In the genomic region with DNA sequence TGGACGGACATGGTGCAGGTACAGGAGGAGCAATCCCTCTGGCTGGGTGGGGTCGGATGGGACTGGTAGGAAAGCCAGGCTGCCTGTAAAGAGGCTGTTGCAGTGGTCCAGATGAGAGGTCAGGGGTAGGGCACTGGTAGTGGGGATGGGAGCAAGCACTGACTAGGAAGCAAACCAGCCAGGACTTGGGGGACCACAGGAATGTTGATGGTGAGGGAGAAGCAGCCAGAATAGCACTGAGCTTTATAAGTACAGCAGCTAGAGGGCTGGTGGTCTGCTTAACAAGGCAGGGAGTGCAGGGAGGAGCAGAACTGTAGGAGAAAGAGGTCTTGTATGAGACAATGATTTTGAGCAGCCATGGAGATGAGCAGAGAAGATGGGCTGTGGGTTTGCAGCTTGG, we compare ENCODE assay signal across 28 cellular contexts. TPM values are rescaled to one million over a fixed set of nuclear protein-coding genes. Genes with fewer than 3 reads are reported as not detected.
A peak's percentile ranks its signal among the peaks of the same experiment; 100 is the strongest.
DNase-seq lines count a peak whose midpoint lies in the region; ATAC-seq and TF ChIP-seq lines count a peak whose summit lies in the region.
"Had no signal": no experiment of that assay in that cellular context is flagged by ENCODE, and none has a peak within 500 bp of the region (broad histone marks: within the 10 kb centered on the region; RNA-seq: fewer than 3 reads in every experiment).

No MANE protein-coding gene starts in this region.

- H3K27ac ChIP-seq in CD4-positive, alpha-beta T cell (ENCODE audit: low read depth, low read length) = no peak overlapping the region
- H3K27ac ChIP-seq: 22Rv1, gastrocnemius medialis, hepatocyte, RWPE1, tibial nerve had no signal

- intact Hi-C loops in activated CD4-positive, alpha-beta T cell treated with anti-CD3 and anti-CD28 coated beads for 36 hours (cut with DNase I, micrococcal nuclease) = no loop called here
- intact Hi-C loops in CD4-positive, alpha-beta T cell (cut with DNase I, micrococcal nuclease) = no loop called here

- H3K4me3 Mint-ChIP-seq in activated CD4-positive, alpha-beta T cell treated with anti-CD3 and anti-CD28 coated beads for 36 hours = no peak overlapping the region
- no peak overlapping the region for H3K4me3 Mint-ChIP-seq in CD4-positive, alpha-beta T cell
- H3K4me3 Mint-ChIP-seq: activated CD4-positive, alpha-beta T cell treated with anti-CD3 and anti-CD28 coated beads, Interleukin-2, amount 10 ng/mL, durations not matched to agents 7 days and 5 days; T-helper 2 cell treated with Interferon-gamma antibody and Interleukin-4, amounts not matched to agents 5 μg/mL and 100 μg/mL, for 36 hours had no signal

- H3K27me3 ChIP-seq in CD4-positive, alpha-beta T cell (ENCODE audit: control insufficient read depth, insufficient read depth, low read length) = no peaks in the 10 kb centered on the region
- H3K27me3 ChIP-seq in HAP-1 (ENCODE audit: low read depth) = no peaks in the 10 kb centered on the region
- H3K27me3 ChIP-seq: gastrocnemius medialis, hepatocyte, tibial nerve had no signal

- H3K9me3 ChIP-seq in CD4-positive, alpha-beta T cell (ENCODE audit: control insufficient read depth, low read length) = no peaks in the 10 kb centered on the region
- no peaks in the 10 kb centered on the region for H3K9me3 ChIP-seq in HAP-1
- H3K9me3 ChIP-seq: gastrocnemius medialis, tibial nerve had no signal

- H3K4me1 Mint-ChIP-seq in activated CD4-positive, alpha-beta T cell treated with anti-CD3 and anti-CD28 coated beads for 36 hours = no peaks in the 10 kb centered on the region
- H3K4me1 Mint-ChIP-seq in CD4-positive, alpha-beta T cell (ENCODE audit: low read depth) = no peaks in the 10 kb centered on the region
- H3K4me1 Mint-ChIP-seq: activated CD4-positive, alpha-beta T cell treated with anti-CD3 and anti-CD28 coated beads, Interleukin-2, amount 10 ng/mL, durations not matched to agents 7 days and 5 days had no signal

- no peaks in the 10 kb centered on the region for H3K4me1 ChIP-seq in HAP-1
- H3K4me1 ChIP-seq: gastrocnemius medialis had no signal

- no peak for ATAC-seq in activated CD4-positive, alpha-beta T cell treated with anti-CD3 and anti-CD28 coated beads for 36 hours
- ATAC-seq in CD4-positive, alpha-beta T cell (ENCODE audit: poor library complexity) = no peak
- ATAC-seq: gastrocnemius medialis, K562, left ventricle myocardium superior, sciatic nerve had no signal

- POLR2A ChIA-PET in activated CD4-positive, alpha-beta T cell treated with anti-CD3 and anti-CD28 coated beads for 36 hours (lab: Charles Lee) = no interaction called here
- POLR2A ChIA-PET in CD4-positive, alpha-beta T cell (lab: Charles Lee) = no interaction called here

- H3K36me3 ChIP-seq in HAP-1 (replicated peaks) = peaks cover 50% of the 10 kb centered on the region

- peaks cover 33% of the 10 kb centered on the region for H3K36me3 Mint-ChIP-seq in activated CD4-positive, alpha-beta T cell treated with anti-CD3 and anti-CD28 coated beads for 36 hours (ENCODE audit: low read depth)
- H3K36me3 Mint-ChIP-seq in CD4-positive, alpha-beta T cell (ENCODE audit: low read depth) = peaks cover 74% of the 10 kb centered on the region

- in situ Hi-C loops in HAP-1 (cut with MboI; ENCODE audit: low sequenced_read_pairs) = no loop called here

- no peak for TF ChIP-seq CTCF in CD4-positive, alpha-beta T cell (IDR thresholded peaks at IDR 0.05)

- H3K27ac Mint-ChIP-seq in activated CD4-positive, alpha-beta T cell treated with anti-CD3 and anti-CD28 coated beads for 36 hours = peak overlapping the region; percentile 7
- H3K27ac Mint-ChIP-seq in CD4-positive, alpha-beta T cell = peak overlapping the region; percentile 36
- H3K27ac Mint-ChIP-seq: activated CD4-positive, alpha-beta T cell treated with anti-CD3 and anti-CD28 coated beads, Interleukin-2, amount 10 ng/mL, durations not matched to agents 7 days and 5 days; T-helper 2 cell treated with Interferon-gamma antibody and Interleukin-4, amounts not matched to agents 5 μg/mL and 100 μg/mL, for 36 hours had no signal

- H3K4me3 ChIP-seq in HAP-1 = no peak overlapping the region
- H3K4me3 ChIP-seq: gastrocnemius medialis, hepatocyte, K562, tibial nerve had no signal

- no peak for DNase-seq in activated CD4-positive, alpha-beta T cell treated with anti-CD3 and anti-CD28 coated beads for 36 hours
- no peak for DNase-seq in activated CD4-positive, alpha-beta T cell treated with anti-CD3 and anti-CD28 coated beads for 48 hours
- DNase-seq in CD4-positive, alpha-beta T cell = no peak
- DNase-seq in amniotic epithelial cell (ENCODE audit: low read depth) (peak; percentile 79), myocyte (ENCODE audit: low read depth) (peak; percentile 78), putamen (ENCODE audit: low spot score) (no peak), NCI-H2107 (lab: John Stamatoyannopoulos, UW) (no peak), HAP-1 (ENCODE audit: low spot score in 2 of 2) (no peak)
- DNase-seq: activated CD4-positive, alpha-beta T cell treated with anti-CD3 and anti-CD28 coated beads, Interleukin-2, amount 10 ng/mL, durations not matched to agents 7 days and 5 days; activated CD8-positive, alpha-beta memory T cell treated with anti-CD3 and anti-CD28 coated beads, Interleukin-2, amount 50 U/mL, for 4 hours; aorta; DMS53; gastrocnemius medialis; GDM1; left ventricle myocardium superior; MM.1S; NCI-H1417; NCI-H2081 treated with DMSO at 0.1 percent for 48 hours; NCI-H446; NCI-H82; stimulated activated CD4-positive, alpha-beta T cell treated with anti-CD3 and anti-CD28 coated beads, Interleukin-15, amount 100 ng/mL, for 24 hours had no signal

- CTCF ChIA-PET in activated CD4-positive, alpha-beta T cell treated with anti-CD3 and anti-CD28 coated beads for 36 hours (lab: Charles Lee) = interaction anchor here (0.7 kb wide), 1 partner anchor 8 kb away, joined by 3 read pairs; no protein-coding TSS in a partner anchor
- CTCF ChIA-PET in CD4-positive, alpha-beta T cell (lab: Charles Lee) = no interaction called here

- no peaks in the 10 kb centered on the region for H3K9me3 Mint-ChIP-seq in activated CD4-positive, alpha-beta T cell treated with anti-CD3 and anti-CD28 coated beads for 36 hours (ENCODE audit: low read depth)
- no peaks in the 10 kb centered on the region for H3K9me3 Mint-ChIP-seq in CD4-positive, alpha-beta T cell
- H3K9me3 Mint-ChIP-seq: activated CD4-positive, alpha-beta T cell treated with anti-CD3 and anti-CD28 coated beads, Interleukin-2, amount 10 ng/mL, durations not matched to agents 7 days and 5 days; T-helper 2 cell treated with Interferon-gamma antibody and Interleukin-4, amounts not matched to agents 5 μg/mL and 100 μg/mL, for 36 hours had no signal

- no peaks in the 10 kb centered on the region for H3K27me3 Mint-ChIP-seq in activated CD4-positive, alpha-beta T cell treated with anti-CD3 and anti-CD28 coated beads for 36 hours
- no peaks in the 10 kb centered on the region for H3K27me3 Mint-ChIP-seq in CD4-positive, alpha-beta T cell
- H3K27me3 Mint-ChIP-seq: activated CD4-positive, alpha-beta T cell treated with anti-CD3 and anti-CD28 coated beads, Interleukin-2, amount 10 ng/mL, durations not matched to agents 7 days and 5 days had no signal

RNA-seq across cellular contexts. Expression of a gene that starts 38.7 kb away (rescaled TPM):
- 10 to 100 TPM; 25.9 to 29.4 TPM for total RNA-seq in activated CD4-positive, alpha-beta T cell treated with anti-CD3 and anti-CD28 coated beads for 36 hours
- total RNA-seq in CD4-positive, alpha-beta T cell = 10 to 100 TPM; 27.3 to 35.7 TPM
- total RNA-seq in myocyte = 19.0 and 19.6 TPM in 2 replicates
- polyA plus RNA-seq in myocyte (2012) = 41.7 TPM

RNA-seq across cellular contexts. Expression of a gene that starts 59.4 kb away (rescaled TPM):
- 10 to 100 TPM; 19.0 to 22.4 TPM for total RNA-seq in activated CD4-positive, alpha-beta T cell treated with anti-CD3 and anti-CD28 coated beads for 36 hours
- total RNA-seq in CD4-positive, alpha-beta T cell = 10 to 100 TPM; 43.3 to 43.7 TPM
- 32.7 and 53.1 TPM in 2 replicates for total RNA-seq in myocyte
- 42.8 TPM for polyA plus RNA-seq in myocyte (2012)

RNA-seq across cellular contexts. Expression of a gene that starts 59.6 kb away (rescaled TPM):
- 1 to 10 TPM; 2.7 to 5.3 TPM for total RNA-seq in activated CD4-positive, alpha-beta T cell treated with anti-CD3 and anti-CD28 coated beads for 36 hours
- total RNA-seq in CD4-positive, alpha-beta T cell = 1 to 10 TPM; 8.0 to 9.2 TPM
- total RNA-seq in myocyte = 6.9 and 8.9 TPM in 2 replicates
- 14.6 TPM for polyA plus RNA-seq in myocyte (2012)

Comparison
In these comparisons a context has a peak if more than half of its experiments do, and no peak if none do; other contexts are left out.
1. DNase-seq: peak in amniotic epithelial cell (single experiment) and myocyte (single experiment); none in activated CD4-positive, alpha-beta T cell treated with anti-CD3 and anti-CD28 coated beads for 36 hours (single experiment), activated CD4-positive, alpha-beta T cell treated with anti-CD3 and anti-CD28 coated beads for 48 hours (single experiment), CD4-positive, alpha-beta T cell (0 of 10), putamen (single experiment), NCI-H2107 (single experiment) and HAP-1 (0 of 2).